In the genomic region with DNA sequence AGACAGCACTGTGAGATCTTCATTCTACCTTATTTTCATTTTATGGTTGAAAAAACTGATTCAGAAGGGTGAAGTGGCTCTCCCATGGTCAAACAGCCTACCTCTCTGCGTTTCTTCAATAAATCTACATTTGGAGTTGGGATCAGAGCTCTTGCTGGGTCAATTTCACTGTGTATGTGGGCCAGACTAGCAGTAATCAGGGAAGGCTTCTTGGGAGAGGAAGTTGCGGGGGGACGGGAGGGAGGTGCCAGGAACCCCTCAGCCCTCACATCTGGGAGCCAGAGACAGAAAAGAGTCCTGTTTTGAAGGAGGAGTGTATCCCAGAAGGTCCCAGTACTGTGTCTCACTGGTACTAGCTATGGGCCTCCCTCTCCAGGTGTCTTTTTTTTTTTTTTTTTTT, we compare ENCODE assay signal across 8 cellular contexts. TPM values are rescaled to one million over a fixed set of nuclear protein-coding genes. Genes with fewer than 3 reads are reported as not detected.
DNase-seq lines count a peak whose midpoint lies in the region; ATAC-seq and TF ChIP-seq lines count a peak whose summit lies in the region.

No MANE protein-coding gene starts in this region.

- H3K4me3 ChIP-seq in fibroblast of the aortic adventitia (ENCODE audit: low read depth, low read length) (peak overlapping the region; percentile 96), skeletal muscle satellite cell (ENCODE audit: low read length) (peak overlapping the region; percentile 93)

- H3K27me3 ChIP-seq in skeletal muscle satellite cell (ENCODE audit: control insufficient read depth, insufficient read depth, low read length): no peaks in the 10 kb centered on the region

- H3K4me3 Mint-ChIP-seq in T-helper 17 cell: peak overlapping the region; percentile 92

- peak overlapping the region; percentile 97 for H3K9ac ChIP-seq in skeletal muscle satellite cell (ENCODE audit: low read depth, low read length)

- no peak for TF ChIP-seq CTCF in fibroblast of the aortic adventitia (IDR thresholded peaks at IDR 0.05; ENCODE audit: insufficient read depth, low read length)

- no peaks in the 10 kb centered on the region for H3K27me3 Mint-ChIP-seq in T-helper 17 cell

- H3K4me2 ChIP-seq in skeletal muscle satellite cell (ENCODE audit: low read length): peak overlapping the region; percentile 97

- DNase-seq in T-helper 17 cell: no peak
- peak; percentile 7 for DNase-seq in fibroblast of the aortic adventitia (ENCODE audit: low read depth)
- no peak for DNase-seq in DMS114 treated with DMSO at 0.1 percent for 48 hours (lab: John Stamatoyannopoulos, UW; ENCODE audit: unreplicated experiment)
- DNase-seq in SHP77 (lab: John Stamatoyannopoulos, UW): no peak

- ATAC-seq in GM21528 (IDR thresholded peaks at IDR 0.05; ENCODE audit: low FRiP score, unreplicated experiment): peak; percentile 4
- ATAC-seq in T-helper 17 cell: no peak
- ATAC-seq in HG02763 (IDR thresholded peaks at IDR 0.05; ENCODE audit: unreplicated experiment): no peak
- ATAC-seq in HG03520 (IDR thresholded peaks at IDR 0.05; ENCODE audit: unreplicated experiment): no peak

- peaks cover 17% of the 10 kb centered on the region for H3K4me1 Mint-ChIP-seq in T-helper 17 cell

- peak overlapping the region; percentile 94 for H3K27ac Mint-ChIP-seq in T-helper 17 cell

- peaks cover 3% of the 10 kb centered on the region for H3K36me3 Mint-ChIP-seq in T-helper 17 cell (ENCODE audit: low read depth)

- peaks cover 9% of the 10 kb centered on the region for H3K36me3 ChIP-seq in skeletal muscle satellite cell (ENCODE audit: insufficient read depth, low read length)

- peaks cover 32% of the 10 kb centered on the region for H3K4me1 ChIP-seq in skeletal muscle satellite cell (ENCODE audit: control insufficient read depth, insufficient read depth, low read length)

- no peaks in the 10 kb centered on the region for H3K9me3 ChIP-seq in T-helper 17 cell (ENCODE audit: control insufficient read depth, low read length, poor library complexity, severe bottlenecking)
- H3K9me3 ChIP-seq in skeletal muscle satellite cell (replicated peaks; ENCODE audit: low read length): no peaks in the 10 kb centered on the region

RNA-seq across cellular contexts. Expression of a gene that starts 0.9 kb away (rescaled TPM):
- total RNA-seq in T-helper 17 cell (10 to 100 TPM; 69.6 to 78.5 TPM), fibroblast of the aortic adventitia (ENCODE audit: low replicate concordance) (21.3 and 109 TPM in 2 replicates)
- 142 and 164 TPM in 2 replicates for total RNA-seq in skeletal muscle satellite cell (2012; rRNA removed)

RNA-seq across cellular contexts. Expression of a gene that starts 13.1 kb away (rescaled TPM):
- total RNA-seq in T-helper 17 cell (1,000 to 10,000 TPM; 1,880 to 1,939 TPM), fibroblast of the aortic adventitia (ENCODE audit: low replicate concordance) (496 and 1,084 TPM in 2 replicates)
- total RNA-seq in skeletal muscle satellite cell (2012; rRNA removed): 695 and 1,141 TPM in 2 replicates

RNA-seq across cellular contexts. Expression of a gene that starts 15.2 kb away (rescaled TPM):
- total RNA-seq in T-helper 17 cell (100 to 1,000 TPM; 149 to 186 TPM), fibroblast of the aortic adventitia (ENCODE audit: low replicate concordance) (246 and 2,205 TPM in 2 replicates)
- 170 and 228 TPM in 2 replicates for total RNA-seq in skeletal muscle satellite cell (2012; rRNA removed)

RNA-seq across cellular contexts. Expression of a gene that starts 30.0 kb away (rescaled TPM):
- 10 to 100 TPM; 89.1 to 97.1 TPM for total RNA-seq in T-helper 17 cell
- total RNA-seq in fibroblast of the aortic adventitia (ENCODE audit: low replicate concordance): 41.4 and 153 TPM in 2 replicates
- 54.2 and 74.0 TPM in 2 replicates for total RNA-seq in skeletal muscle satellite cell (2012; rRNA removed)

RNA-seq across cellular contexts. Expression of a gene that starts 36.7 kb away (rescaled TPM):
- 10 to 100 TPM; 51.0 to 62.8 TPM for total RNA-seq in T-helper 17 cell
- 6.5 and 10.9 TPM in 2 replicates for total RNA-seq in fibroblast of the aortic adventitia (ENCODE audit: low replicate concordance)
- 11.8 and 12.2 TPM in 2 replicates for total RNA-seq in skeletal muscle satellite cell (2012; rRNA removed)
